In the genomic region with DNA sequence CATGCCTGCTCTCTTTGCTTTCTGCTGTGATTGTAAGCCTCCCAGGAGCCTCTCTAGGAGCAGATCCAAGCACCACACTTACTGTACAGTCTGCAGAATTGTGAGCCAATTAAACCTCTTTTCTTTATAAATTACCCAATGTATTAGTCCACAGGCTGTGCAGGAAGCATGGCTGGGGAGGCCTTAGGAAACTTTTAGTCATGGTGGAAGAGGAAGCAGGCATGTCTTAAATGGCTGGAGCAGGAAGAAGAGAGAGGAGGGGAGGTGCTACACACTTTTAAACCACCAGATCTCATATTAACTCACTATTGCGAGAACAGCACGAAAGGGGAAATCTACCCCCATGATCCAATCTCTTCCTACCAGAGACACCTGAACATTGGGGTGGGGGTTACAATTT, we compare ENCODE assay signal across 22 cellular contexts.
"Had no signal": no experiment of that assay in that cellular context is flagged by ENCODE, and none has a peak within 500 bp of the region (broad histone marks: within the 10 kb centered on the region; RNA-seq: fewer than 3 reads in every experiment).

No MANE protein-coding gene starts in this region.

- ATAC-seq: body of pancreas, left ventricle myocardium superior, natural killer cell, right cardiac atrium, T-helper 17 cell had no signal

- H3K4me3 Mint-ChIP-seq: activated CD4-positive, alpha-beta T cell treated with anti-CD3 and anti-CD28 coated beads, Interleukin-2, amount 10 ng/mL, durations not matched to agents 24 days and 14 days; activated naive CD8-positive, alpha-beta T cell treated with anti-CD3 and anti-CD28 coated beads for 36 hours; natural killer cell; T-helper 17 cell had no signal

- H3K36me3 ChIP-seq: prostate gland had no signal

- H3K27ac ChIP-seq: body of pancreas, prostate gland had no signal

- H3K27me3 ChIP-seq: body of pancreas had no signal

- H3K27me3 Mint-ChIP-seq: activated CD4-positive, alpha-beta T cell treated with anti-CD3 and anti-CD28 coated beads, Interleukin-2, amount 10 ng/mL, durations not matched to agents 24 days and 14 days; activated naive CD8-positive, alpha-beta T cell treated with anti-CD3 and anti-CD28 coated beads for 36 hours; T-helper 17 cell had no signal

- H3K4me3 ChIP-seq: body of pancreas, prostate gland had no signal

- H3K27ac Mint-ChIP-seq: activated CD4-positive, alpha-beta T cell treated with anti-CD3 and anti-CD28 coated beads, Interleukin-2, amount 10 ng/mL, durations not matched to agents 24 days and 14 days; activated naive CD8-positive, alpha-beta T cell treated with anti-CD3 and anti-CD28 coated beads for 36 hours; natural killer cell; T-helper 17 cell had no signal

- DNase-seq: activated CD4-positive, alpha-beta T cell treated with anti-CD3 and anti-CD28 coated beads, Interleukin-2, amount 10 ng/mL, durations not matched to agents 24 days and 14 days; activated CD4-positive, CD25-positive, alpha-beta regulatory T cell; activated CD8-positive, alpha-beta memory T cell treated with anti-CD3 and anti-CD28 coated beads for 24 hours; activated gamma-delta T cell treated with Interleukin-2 at 50 U/mL for 16 hours; activated naive CD8-positive, alpha-beta T cell treated with anti-CD3 and anti-CD28 coated beads for 36 hours; amygdala; body of pancreas; caudate nucleus; foreskin fibroblast; kidney glomerular epithelial cell; left ventricle myocardium superior; mesenchymal stem cell; natural killer cell; occipital lobe; right cardiac atrium; small intestine; stimulated activated CD4-positive, alpha-beta T cell treated with anti-CD3 and anti-CD28 coated beads, Interleukin-4, amount 100 ng/mL, for 4 hours; stimulated activated CD8-positive, alpha-beta memory T cell treated with anti-CD3 and anti-CD28 coated beads, Interleukin-4, amount 100 ng/mL, for 48 hours; stimulated activated naive CD4-positive, alpha-beta T cell treated with Interleukin-2 at 50 U/mL for 16 hours; T-helper 17 cell; trophoblast cell had no signal

- H3K4me1 Mint-ChIP-seq: activated CD4-positive, alpha-beta T cell treated with anti-CD3 and anti-CD28 coated beads, Interleukin-2, amount 10 ng/mL, durations not matched to agents 24 days and 14 days; activated naive CD8-positive, alpha-beta T cell treated with anti-CD3 and anti-CD28 coated beads for 36 hours; T-helper 17 cell had no signal

- H3K9me3 ChIP-seq: body of pancreas, prostate gland had no signal

- H3K4me1 ChIP-seq: prostate gland had no signal
